ENCODE assay signal across 1 cellular context in genomic region chr17:81927653-81928496, GRCh38.
TF ChIP-seq lines count a peak whose summit lies in the region.

MAFG (minus strand) TSS chr17:81927735; CDS start chr17:81923185, 4,550 bp downstream.

TF ChIP-seq in K562, 482 proteins besides CTCF, POLR2A, EP300 and RAD21 (continued from another document and continues in another):
- TF ChIP-seq ZNF398 (CRISPR knock-in tag; IDR thresholded peaks at IDR 0.05) (no peak), SAP30 (IDR thresholded peaks at IDR 0.05; ENCODE audit: borderline replicate concordance, insufficient read depth, low read depth, low read length, poor library complexity, severe bottlenecking) (no peak), COPS2 (conservative IDR thresholded peaks at IDR 0.05) (no peak), ZNF311 (CRISPR knock-in tag; IDR thresholded peaks at IDR 0.05) (no peak), GTF3C2 (IDR thresholded peaks at IDR 0.05; ENCODE audit: borderline replicate concordance, extremely low read depth, insufficient read length) (no peak), MTA3 (IDR thresholded peaks at IDR 0.05; ENCODE audit: borderline replicate concordance) (peak; percentile 64; the same call in 1 of the 2 replicates), HOXB6 (CRISPR knock-in tag; IDR thresholded peaks at IDR 0.05; ENCODE audit: borderline replicate concordance) (no peak), SMARCA4 (IDR thresholded peaks at IDR 0.05) (0 out of 2 replicates have a peak, but pooled peaks have one; percentile 18), ZNF263 (CRISPR knock-in tag; IDR thresholded peaks at IDR 0.05; ENCODE audit: borderline replicate concordance) (no peak), ATF7 (IDR thresholded peaks at IDR 0.05) (peak; percentile 80), ZBTB43 (CRISPR knock-in tag; IDR thresholded peaks at IDR 0.05) (peak; percentile 86; the same call in 1 of the 2 replicates), PHF8 (IDR thresholded peaks at IDR 0.05; ENCODE audit: borderline replicate concordance, low read length) (peak; percentile 52; the same call in 1 of the 2 replicates), ARID4B (CRISPR knock-in tag; IDR thresholded peaks at IDR 0.05) (peak; percentile 90), CBX5 (IDR thresholded peaks at IDR 0.05; ENCODE audit: borderline replicate concordance, low read depth) (no peak), NCOA2 (IDR thresholded peaks at IDR 0.05; ENCODE audit: partially characterized antibody in 2 of 2) (no peak), CCAR2 (IDR thresholded peaks at IDR 0.05; ENCODE audit: low read depth, low read length) (no peak), ZNF785 (CRISPR knock-in tag; IDR thresholded peaks at IDR 0.05) (no peak), HMG20B (CRISPR knock-in tag; IDR thresholded peaks at IDR 0.05) (no peak), ATF1 (CRISPR knock-in tag; IDR thresholded peaks at IDR 0.05) (no peak), ATF1 (tag; IDR thresholded peaks at IDR 0.05) (peak; percentile 80), MLLT1 (IDR thresholded peaks at IDR 0.05) (no peak), HEY1 (CRISPR knock-in tag; IDR thresholded peaks at IDR 0.05; ENCODE audit: borderline replicate concordance) (no peak), TSC22D4 (tag; IDR thresholded peaks at IDR 0.05) (no peak), TSHZ1 (CRISPR knock-in tag; IDR thresholded peaks at IDR 0.05) (no peak), CC2D1A (IDR thresholded peaks at IDR 0.05) (no peak), GTF2F1 (IDR thresholded peaks at IDR 0.05; ENCODE audit: low read depth, low read length) (no peak), ZNF174 (CRISPR knock-in tag; IDR thresholded peaks at IDR 0.05) (no peak), PTBP1 (IDR thresholded peaks at IDR 0.05; ENCODE audit: low read depth, low read length) (no peak), MAFK (IDR thresholded peaks at IDR 0.05; ENCODE audit: low read length) (no peak), ZNF347 (CRISPR knock-in tag; IDR thresholded peaks at IDR 0.05; ENCODE audit: low read depth) (no peak), SIN3B (IDR thresholded peaks at IDR 0.05; ENCODE audit: low read depth) (peak; percentile 42; the same call in 1 of the 2 replicates), ZFP91 (CRISPR knock-in tag; IDR thresholded peaks at IDR 0.05) (peak; percentile 97), SRSF7 (optimal IDR thresholded peaks at IDR 0.05; ENCODE audit: low read depth, low read length) (no peak), ZNF699 (CRISPR knock-in tag; IDR thresholded peaks at IDR 0.05; ENCODE audit: insufficient replicate concordance) (no peak), ZNF507 (tag; conservative IDR thresholded peaks at IDR 0.05) (no peak), TAF9B (IDR thresholded peaks at IDR 0.05; ENCODE audit: partially characterized antibody) (no peak), ADNP (tag; IDR thresholded peaks at IDR 0.05) (no peak), ID3 (CRISPR knock-in tag; IDR thresholded peaks at IDR 0.05) (no peak), ID3 (tag; IDR thresholded peaks at IDR 0.05) (peak; percentile 71), THAP12 (CRISPR knock-in tag; IDR thresholded peaks at IDR 0.05) (peak; percentile 2; the same call in 1 of the 2 replicates), CBX3 (IDR thresholded peaks at IDR 0.05; ENCODE audit: borderline replicate concordance in 1 of 2, low read length in 2 of 2) (no peak), FOSL1 (tag; conservative IDR thresholded peaks at IDR 0.05) (no peak; the same call in 1 of the 2 replicates), SREBF1 (IDR thresholded peaks at IDR 0.05; ENCODE audit: borderline replicate concordance, low read depth, low read length) (no peak), BRCA1 (IDR thresholded peaks at IDR 0.05) (no peak), BRCA1 (CRISPR knock-in tag; IDR thresholded peaks at IDR 0.05) (peak; percentile 74; the same call in 1 of the 2 replicates), PRPF4 (IDR thresholded peaks at IDR 0.05; ENCODE audit: insufficient read depth, low read depth, low read length, poor library complexity, severe bottlenecking) (no peak)
